Comparison of ENCODE assay signal across 1 cellular context in the genomic region with DNA sequence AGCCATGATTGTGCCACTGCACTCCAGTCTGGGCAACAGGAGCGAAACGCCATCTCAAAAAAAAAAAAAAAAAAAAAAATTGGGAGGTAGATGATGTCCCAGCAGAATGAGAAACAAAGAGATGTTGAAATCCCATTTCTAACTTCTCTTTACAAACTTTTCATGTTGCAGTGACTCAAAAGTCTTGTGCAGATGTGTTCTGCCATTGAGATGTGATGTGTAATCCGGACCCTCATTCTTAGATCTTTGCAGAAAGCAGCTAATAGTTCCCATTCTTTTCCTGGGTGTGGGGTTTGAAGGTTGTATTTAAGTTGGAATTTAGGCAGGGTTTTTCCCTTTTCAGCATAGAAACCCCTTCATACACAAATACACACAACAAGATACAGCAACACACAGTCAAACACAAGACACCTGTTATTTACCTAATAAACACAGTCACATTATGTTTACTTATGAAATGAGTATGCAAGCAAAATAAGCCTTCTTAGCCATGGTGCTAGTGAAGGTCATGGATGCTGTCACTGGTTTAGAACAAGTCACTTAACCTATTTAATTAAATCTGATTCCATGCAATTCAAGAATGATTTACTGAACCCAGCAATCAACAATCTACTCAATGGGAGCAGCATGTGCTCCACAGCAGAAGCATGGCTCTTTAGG.
TF ChIP-seq lines count a peak whose summit lies in the region.

No MANE protein-coding gene starts in this region.

TF ChIP-seq in HEK293, 187 proteins besides CTCF, POLR2A, EP300 and RAD21 (continued from another document):
- TF ChIP-seq, protein P1, sequence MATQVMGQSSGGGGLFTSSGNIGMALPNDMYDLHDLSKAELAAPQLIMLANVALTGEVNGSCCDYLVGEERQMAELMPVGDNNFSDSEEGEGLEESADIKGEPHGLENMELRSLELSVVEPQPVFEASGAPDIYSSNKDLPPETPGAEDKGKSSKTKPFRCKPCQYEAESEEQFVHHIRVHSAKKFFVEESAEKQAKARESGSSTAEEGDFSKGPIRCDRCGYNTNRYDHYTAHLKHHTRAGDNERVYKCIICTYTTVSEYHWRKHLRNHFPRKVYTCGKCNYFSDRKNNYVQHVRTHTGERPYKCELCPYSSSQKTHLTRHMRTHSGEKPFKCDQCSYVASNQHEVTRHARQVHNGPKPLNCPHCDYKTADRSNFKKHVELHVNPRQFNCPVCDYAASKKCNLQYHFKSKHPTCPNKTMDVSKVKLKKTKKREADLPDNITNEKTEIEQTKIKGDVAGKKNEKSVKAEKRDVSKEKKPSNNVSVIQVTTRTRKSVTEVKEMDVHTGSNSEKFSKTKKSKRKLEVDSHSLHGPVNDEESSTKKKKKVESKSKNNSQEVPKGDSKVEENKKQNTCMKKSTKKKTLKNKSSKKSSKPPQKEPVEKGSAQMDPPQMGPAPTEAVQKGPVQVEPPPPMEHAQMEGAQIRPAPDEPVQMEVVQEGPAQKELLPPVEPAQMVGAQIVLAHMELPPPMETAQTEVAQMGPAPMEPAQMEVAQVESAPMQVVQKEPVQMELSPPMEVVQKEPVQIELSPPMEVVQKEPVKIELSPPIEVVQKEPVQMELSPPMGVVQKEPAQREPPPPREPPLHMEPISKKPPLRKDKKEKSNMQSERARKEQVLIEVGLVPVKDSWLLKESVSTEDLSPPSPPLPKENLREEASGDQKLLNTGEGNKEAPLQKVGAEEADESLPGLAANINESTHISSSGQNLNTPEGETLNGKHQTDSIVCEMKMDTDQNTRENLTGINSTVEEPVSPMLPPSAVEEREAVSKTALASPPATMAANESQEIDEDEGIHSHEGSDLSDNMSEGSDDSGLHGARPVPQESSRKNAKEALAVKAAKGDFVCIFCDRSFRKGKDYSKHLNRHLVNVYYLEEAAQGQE (tag by site-specific recombination; IDR thresholded peaks at IDR 0.05): no peak
- TF ChIP-seq, protein P2, sequence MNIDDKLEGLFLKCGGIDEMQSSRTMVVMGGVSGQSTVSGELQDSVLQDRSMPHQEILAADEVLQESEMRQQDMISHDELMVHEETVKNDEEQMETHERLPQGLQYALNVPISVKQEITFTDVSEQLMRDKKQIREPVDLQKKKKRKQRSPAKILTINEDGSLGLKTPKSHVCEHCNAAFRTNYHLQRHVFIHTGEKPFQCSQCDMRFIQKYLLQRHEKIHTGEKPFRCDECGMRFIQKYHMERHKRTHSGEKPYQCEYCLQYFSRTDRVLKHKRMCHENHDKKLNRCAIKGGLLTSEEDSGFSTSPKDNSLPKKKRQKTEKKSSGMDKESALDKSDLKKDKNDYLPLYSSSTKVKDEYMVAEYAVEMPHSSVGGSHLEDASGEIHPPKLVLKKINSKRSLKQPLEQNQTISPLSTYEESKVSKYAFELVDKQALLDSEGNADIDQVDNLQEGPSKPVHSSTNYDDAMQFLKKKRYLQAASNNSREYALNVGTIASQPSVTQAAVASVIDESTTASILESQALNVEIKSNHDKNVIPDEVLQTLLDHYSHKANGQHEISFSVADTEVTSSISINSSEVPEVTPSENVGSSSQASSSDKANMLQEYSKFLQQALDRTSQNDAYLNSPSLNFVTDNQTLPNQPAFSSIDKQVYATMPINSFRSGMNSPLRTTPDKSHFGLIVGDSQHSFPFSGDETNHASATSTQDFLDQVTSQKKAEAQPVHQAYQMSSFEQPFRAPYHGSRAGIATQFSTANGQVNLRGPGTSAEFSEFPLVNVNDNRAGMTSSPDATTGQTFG (tag by site-specific recombination; IDR thresholded peaks at IDR 0.05; ENCODE audit: borderline replicate concordance): no peak
- TF ChIP-seq ZNF223 (tag by site-specific recombination; IDR thresholded peaks at IDR 0.05) (no peak), HOXA7 (CRISPR knock-in tag; IDR thresholded peaks at IDR 0.05; ENCODE audit: borderline replicate concordance) (no peak)
